8 cellular contexts compared by ENCODE assay signal in genomic region chr17:31842416-31843381, GRCh38. TPM values are rescaled to one million over a fixed set of nuclear protein-coding genes. Genes with fewer than 3 reads are reported as not detected.
DNase-seq lines count a peak whose midpoint lies in the region; ATAC-seq and TF ChIP-seq lines count a peak whose summit lies in the region.

No MANE protein-coding gene starts in this region.

- no peak overlapping the region for H3K14ac ChIP-seq in trophoblast cell (ENCODE audit: low read length)

- H2BK120ac ChIP-seq in trophoblast cell (ENCODE audit: insufficient read depth, low read length, poor library complexity): no peak overlapping the region

- H3K9ac ChIP-seq in trophoblast cell (ENCODE audit: low read length): no peak overlapping the region

- no peaks in the 10 kb centered on the region for H3K79me2 ChIP-seq in trophoblast cell (ENCODE audit: control insufficient read depth, insufficient read depth, low read length, poor library complexity)

- peaks cover 0 to 3% of the 10 kb centered on the region in 2 experiments for H3K4me1 ChIP-seq in trophoblast cell (ENCODE audit: control insufficient read depth in 1 of 2, insufficient read depth in 2 of 2, low read length in 2 of 2)
- peaks cover 14 to 25% (median 18%) of the 10 kb centered on the region in 4 donors for H3K4me1 ChIP-seq in transverse colon

- H3K27ac ChIP-seq in trophoblast cell (ENCODE audit: low read depth, low read length): no peak overlapping the region
- peak overlapping the region; percentile 59 to 84 (median 65) for H3K27ac ChIP-seq in transverse colon

- no peaks in the 10 kb centered on the region for H3K36me3 ChIP-seq in trophoblast cell (ENCODE audit: control insufficient read depth in 1 of 2, insufficient read depth in 2 of 2, low read length in 2 of 2)
- no peaks in the 10 kb centered on the region for H3K36me3 ChIP-seq in transverse colon

- no peak for TF ChIP-seq POLR2A in NB4 (IDR thresholded peaks at IDR 0.05; ENCODE audit: extremely low read depth, insufficient read length)
- no peak for TF ChIP-seq POLR2A in transverse colon (IDR thresholded peaks at IDR 0.05)

- no peak for TF ChIP-seq EP300 in transverse colon (IDR thresholded peaks at IDR 0.05; ENCODE audit: low read depth)

- H3K27me3 ChIP-seq in trophoblast cell (ENCODE audit: insufficient read depth, low read length): no peaks in the 10 kb centered on the region
- H3K27me3 ChIP-seq in transverse colon: no peaks in the 10 kb centered on the region

- no peak overlapping the region for H3K4ac ChIP-seq in trophoblast cell (ENCODE audit: low read depth, low read length)

- WGBS in trophoblast cell (ENCODE audit: extremely low coverage, insufficient coverage, insufficient read length): no CpG with 5 or more reads among the region's 23 CpGs
- WGBS in transverse colon (ENCODE audit: low coverage in 1 of 2), 2 donors: 10 to 17% methylated on average over 2 to 23 of the region's 23 CpGs

- no peak overlapping the region for H4K12ac ChIP-seq in trophoblast cell (ENCODE audit: low read depth, low read length)

- H3K9me3 ChIP-seq in trophoblast cell (ENCODE audit: insufficient read depth, low read depth, low read length) (no peaks in the 10 kb centered on the region), transverse colon (no peaks in the 10 kb centered on the region)

- no peak overlapping the region for H2BK5ac ChIP-seq in trophoblast cell (ENCODE audit: low read depth, low read length, poor library complexity)

- no peak overlapping the region for H3K4me2 ChIP-seq in trophoblast cell (ENCODE audit: low read length)

- no peak overlapping the region for H2BK12ac ChIP-seq in trophoblast cell (ENCODE audit: low read length)

- H3K23ac ChIP-seq in trophoblast cell (ENCODE audit: low read length): no peak overlapping the region

- no peak overlapping the region for H4K8ac ChIP-seq in trophoblast cell (ENCODE audit: low read depth, low read length)

- no peak overlapping the region for H3K18ac ChIP-seq in trophoblast cell (ENCODE audit: low read length)

- H2AFZ ChIP-seq in trophoblast cell (ENCODE audit: insufficient read depth, low read length, poor library complexity): no peak overlapping the region

- intact Hi-C loops in cardiac septum (cut with DNase I): loop anchor here (1.0 to 5.0 kb wide), 4 partner anchors 145 to 406 kb away; no protein-coding TSS in a partner anchor
- intact Hi-C loops in transverse colon (cut with DNase I; ENCODE audit: low total_unique reads): loop anchor here (2.0 kb wide), 1 partner anchor 294 kb away; no protein-coding TSS in a partner anchor

- TF ChIP-seq CTCF in NB4 (IDR thresholded peaks at IDR 0.05; ENCODE audit: low read depth, low read length) (peak; percentile 88), transverse colon (IDR thresholded peaks at IDR 0.05) (peak; percentile 95 to 99 (median 98))

- H3K4me3 ChIP-seq in NB4 (ENCODE audit: low read depth, low read length) (no peak overlapping the region), trophoblast cell (ENCODE audit: low read depth, low read length) (no peak overlapping the region), transverse colon (peak overlapping the region in 1 of 4 donors; percentile 36)

- in situ Hi-C loops in transverse colon (cut with MboI; ENCODE audit: low pct_ligation_motif_present in 1 of 4, low pct_unique_long_range_greater_than_20kb in 1 of 4, low sequenced_read_pairs in 3 of 4): loop anchor here (5.0 to 25.0 kb wide), 5 partner anchors 285 to 408 kb away; no protein-coding TSS in a partner anchor

- no peak overlapping the region for H2AK5ac ChIP-seq in trophoblast cell (ENCODE audit: low read length)

- DNase-seq in ELF-1 (ENCODE audit: low read depth, low spot score): peak; percentile 90
- DNase-seq in NB4 (ENCODE audit: low read depth): peak; percentile 85
- DNase-seq in SKM-1 (lab: John Stamatoyannopoulos, UW; ENCODE audit: unreplicated experiment): peak; percentile 17
- peak; percentile 30 for DNase-seq in activated naive CD8-positive, alpha-beta T cell treated with anti-CD3 and anti-CD28 coated beads, Interleukin-2, amount 50 U/mL, for 16 hours (ENCODE audit: low read depth, low spot score)
- DNase-seq in cardiac septum (ENCODE audit: low spot score): peak; percentile 77
- DNase-seq in trophoblast cell: peak; percentile 72 to 89
- peak; percentile 78 for DNase-seq in transverse colon

- no peak for ATAC-seq in GM21447 (IDR thresholded peaks at IDR 0.05; ENCODE audit: unreplicated experiment)

- H3K79me1 ChIP-seq in trophoblast cell (ENCODE audit: low read length): no peaks in the 10 kb centered on the region

- H4K91ac ChIP-seq in trophoblast cell (ENCODE audit: low read depth, low read length): no peak overlapping the region

RNA-seq across cellular contexts. Expression of gene COPRS, which starts 16.3 kb away (rescaled TPM):
- total RNA-seq in cardiac septum: 51.9 TPM
- 37.9 and 38.7 TPM in 2 replicates for polyA plus RNA-seq in trophoblast cell (2013)
- total RNA-seq in transverse colon: 10 to 100 TPM; 19.8 to 43.8 (median 38.2) TPM

RNA-seq across cellular contexts. Expression of gene UTP6, which starts 58.8 kb away (rescaled TPM):
- total RNA-seq in cardiac septum (27.2 TPM), transverse colon (10 to 100 TPM in 3 of 4 donors, 1 to 10 TPM in 1; 8.6 to 46.2 (median 23.5) TPM)
- 69.3 and 75.2 TPM in 2 replicates for polyA plus RNA-seq in trophoblast cell (2013)

Comparison
In these comparisons a context has a peak if more than half of its experiments do, and no peak if none do; other contexts are left out.
1. DNase-seq: peak in every context shown above with its lines; median percentile 90 in ELF-1; 85 in NB4; 80 in trophoblast cell; 78 in transverse colon; 77 in cardiac septum; 30 in activated naive CD8-positive, alpha-beta T cell treated with anti-CD3 and anti-CD28 coated beads, Interleukin-2, amount 50 U/mL, for 16 hours; 17 in SKM-1.